ENCODE assay signal across 9 cellular contexts in the genomic region with DNA sequence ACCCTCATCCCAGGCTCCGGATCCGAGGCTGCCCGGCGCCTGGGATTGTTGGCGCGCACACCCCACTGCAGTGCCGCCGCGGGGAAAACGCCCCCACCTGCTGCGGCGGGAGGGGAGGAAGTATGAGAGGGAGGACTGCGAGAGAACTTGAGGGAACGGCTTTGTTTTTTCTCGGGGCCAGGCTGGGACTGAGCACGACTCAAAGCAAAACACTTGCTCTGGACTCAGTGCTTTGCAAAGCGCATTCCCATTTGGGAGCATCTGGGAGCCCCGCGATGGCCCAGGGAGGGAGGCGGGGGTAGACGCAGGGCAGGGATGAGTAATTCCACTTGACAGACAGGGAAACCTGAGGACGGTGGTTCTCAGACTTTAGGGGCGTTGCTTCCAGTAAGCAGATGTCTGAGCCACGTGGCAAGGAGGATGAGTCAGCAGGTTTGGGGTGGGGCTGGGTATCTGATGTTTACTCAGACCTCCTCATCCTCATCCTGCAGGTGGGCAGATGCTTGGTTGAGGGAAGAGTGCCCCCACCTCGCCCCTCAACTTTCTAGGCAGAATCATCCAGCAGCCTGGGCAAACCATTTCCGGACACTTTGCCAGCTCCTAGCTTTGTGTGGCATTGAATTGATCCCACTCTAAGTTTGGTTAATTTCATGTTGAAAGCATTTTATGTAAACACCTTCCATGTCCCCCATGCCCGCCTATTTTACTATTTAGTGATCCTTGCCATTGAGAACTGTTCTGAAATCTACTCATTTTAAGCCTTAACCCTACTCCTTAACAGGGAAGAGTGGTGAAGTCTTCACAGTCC. TPM values are rescaled to one million over a fixed set of nuclear protein-coding genes. Genes with fewer than 3 reads are reported as not detected.
DNase-seq lines count a peak whose midpoint lies in the region; ATAC-seq, FAIRE-seq and TF ChIP-seq lines count a peak whose summit lies in the region.
"Had no signal": no experiment of that assay in that cellular context is flagged by ENCODE, and none has a peak within 500 bp of the region (broad histone marks: within the 10 kb centered on the region; RNA-seq: fewer than 3 reads in every experiment).

No MANE protein-coding gene starts in this region.

- H4K20me1 ChIP-seq in HCT116 (ENCODE audit: insufficient read depth), result no peaks in the 10 kb centered on the region
- H4K20me1 ChIP-seq in astrocyte (ENCODE audit: insufficient read depth, low read length), result no peaks in the 10 kb centered on the region

- no peaks in the 10 kb centered on the region for H3K9me2 ChIP-seq in HCT116 (ENCODE audit: insufficient read depth)

- no peaks in the 10 kb centered on the region for H3K27me3 ChIP-seq in HCT116 (ENCODE audit: insufficient read depth, low read length)
- H3K27me3 ChIP-seq in astrocyte (ENCODE audit: insufficient read depth, low read length), result peaks cover 20% of the 10 kb centered on the region
- H3K27me3 ChIP-seq in iPS-18a (ENCODE audit: control insufficient read depth, insufficient read depth, low read length), result no peaks in the 10 kb centered on the region

- peak overlapping the region; percentile 62 for H3K27ac ChIP-seq in HCT116 (ENCODE audit: low read depth, low read length)
- peak overlapping the region; percentile 2 for H3K27ac ChIP-seq in astrocyte (ENCODE audit: low read depth, low read length)
- H3K27ac ChIP-seq in iPS-18a (ENCODE audit: low read length), result peak overlapping the region; percentile 94

- POLR2A ChIA-PET in HCT116 (lab: Charles Lee), result no interaction called here

- no peak for TF ChIP-seq POLR2A in HCT116 (IDR thresholded peaks at IDR 0.05; ENCODE audit: borderline replicate concordance, extremely low read depth, insufficient read depth, insufficient read length)

- peaks cover 2% of the 10 kb centered on the region for H3K36me3 Mint-ChIP-seq in astrocyte (ENCODE audit: low read depth, unreplicated experiment)

- H3K4me3 ChIP-seq in HCT116 (replicated peaks in 1 of 2; ENCODE audit: low read depth in 1 of 2, low read length in 2 of 2), result peak overlapping the region; percentile 38 to 61
- peak overlapping the region; percentile 8 for H3K4me3 ChIP-seq in astrocyte (ENCODE audit: insufficient read depth, low read depth, low read length)
- H3K4me3 ChIP-seq in iPS-18a (ENCODE audit: low read length), result peak overlapping the region; percentile 77

- H3K79me2 ChIP-seq in HCT116 (ENCODE audit: insufficient read depth, low read length), result no peaks in the 10 kb centered on the region
- no peaks in the 10 kb centered on the region for H3K79me2 ChIP-seq in astrocyte (ENCODE audit: insufficient read depth, low read length)

- no TSS peak for BruUV-seq in HCT116 (replicated peaks; lab: Mats Ljungman, UMichigan)

- no peaks in the 10 kb centered on the region for H3K9me3 Mint-ChIP-seq in astrocyte (ENCODE audit: unreplicated experiment)

- H3K9me3 ChIP-seq in HCT116 (ENCODE audit: control insufficient read depth in 1 of 2, insufficient read depth in 1 of 2, low read depth in 1 of 2, low read length in 2 of 2) (no peaks in the 10 kb centered on the region), astrocyte (ENCODE audit: insufficient read depth, low read depth, low read length) (no peaks in the 10 kb centered on the region), iPS-18a (ENCODE audit: control insufficient read depth, low read depth, low read length) (no peaks in the 10 kb centered on the region)

- H3K4me3 Mint-ChIP-seq in astrocyte (ENCODE audit: unreplicated experiment), result peak overlapping the region; percentile 84

- FAIRE-seq in astrocyte (lab: Jason Lieb, UNC), result peak; percentile 17
- FAIRE-seq: endometrium had no signal

- intact Hi-C loops in HCT116 (cut with micrococcal nuclease), result no loop called here

- H3K9ac ChIP-seq in HCT116 (ENCODE audit: low read length), result peak overlapping the region; percentile 46
- H3K9ac ChIP-seq in astrocyte (ENCODE audit: low read length), result peak overlapping the region; percentile 8
- H3K9ac ChIP-seq in iPS-18a (ENCODE audit: low read length), result peak overlapping the region; percentile 77

- DNase-seq in DMS153 treated with DMSO at 0.1 percent for 48 hours (lab: John Stamatoyannopoulos, UW; ENCODE audit: unreplicated experiment) (peak; percentile 77), HCT116 (ENCODE audit: low read depth, low spot score) (peak; percentile 88), NCI-H187 treated with DMSO at 0.1 percent for 48 hours (lab: John Stamatoyannopoulos, UW) (peak; percentile 38), T-helper 22 cell (ENCODE audit: low read depth) (peak; percentile 68), astrocyte (ENCODE audit: low read depth) (peak; percentile 95), superior temporal gyrus (ENCODE audit: extremely low spot score) (no peak)
- DNase-seq in stimulated activated CD4-positive, alpha-beta T cell treated with anti-CD3 and anti-CD28 coated beads, Interleukin-15, amount 100 ng/mL, for 1 hour (ENCODE audit: low read depth in 1 of 2, low spot score in 1 of 2), result peak; percentile 50 to 65

- peak overlapping the region; percentile 94 for H3K27ac Mint-ChIP-seq in astrocyte (ENCODE audit: unreplicated experiment)

- H2AFZ ChIP-seq in HCT116 (ENCODE audit: low read depth, low read length, poor library complexity, severe bottlenecking) (peak overlapping the region; percentile 97), astrocyte (ENCODE audit: low read depth, low read length) (peak overlapping the region; percentile 37)

- H3K4me2 ChIP-seq in HCT116 (ENCODE audit: low read length) (peak overlapping the region; percentile 96), astrocyte (ENCODE audit: low read length) (peak overlapping the region; percentile 82)

- peaks cover 23% of the 10 kb centered on the region for H3K4me1 Mint-ChIP-seq in astrocyte (ENCODE audit: low read depth, unreplicated experiment)

- no peaks in the 10 kb centered on the region for H3K36me3 ChIP-seq in HCT116 (ENCODE audit: control insufficient read depth in 1 of 2, insufficient read depth in 2 of 2, low read length in 2 of 2)
- no peaks in the 10 kb centered on the region for H3K36me3 ChIP-seq in astrocyte (ENCODE audit: insufficient read depth, low read length)
- peaks cover 15% of the 10 kb centered on the region for H3K36me3 ChIP-seq in iPS-18a (ENCODE audit: control insufficient read depth, low read depth, low read length)

- no peak for TF ChIP-seq RAD21 in HCT116 (IDR thresholded peaks at IDR 0.05; ENCODE audit: low read depth)

- H3K27me3 Mint-ChIP-seq in astrocyte (ENCODE audit: low read depth, unreplicated experiment), result peaks cover 5% of the 10 kb centered on the region

- ATAC-seq in HCT116, result peak; percentile 98

- H3K4me1 ChIP-seq in HCT116 (ENCODE audit: control insufficient read depth in 1 of 2, insufficient read depth in 2 of 2, low read length in 2 of 2), result peaks cover 12 to 21% of the 10 kb centered on the region in 2 experiments
- H3K4me1 ChIP-seq in astrocyte (ENCODE audit: insufficient read depth, low read length), result peaks cover 27% of the 10 kb centered on the region
- peaks cover 20% of the 10 kb centered on the region for H3K4me1 ChIP-seq in iPS-18a (ENCODE audit: control insufficient read depth, low read depth, low read length)

- TF ChIP-seq CTCF in HCT116 (IDR thresholded peaks at IDR 0.05 in 2 of 3, conservative IDR thresholded peaks at IDR 0.05 in 1 of 3; ENCODE audit: borderline replicate concordance in 1 of 3, insufficient read depth in 1 of 3, low read depth in 2 of 3, low read length in 2 of 3), result no peak
- TF ChIP-seq CTCF in astrocyte (IDR thresholded peaks at IDR 0.05; ENCODE audit: insufficient read depth, low read depth, low read length), result no peak

- RAD21 ChIA-PET in HCT116 (lab: Charles Lee; ENCODE audit: low non-redundant PET in 1 of 2, low total read pairs in 2 of 2, uncharacterized antibody in 2 of 2, unreplicated experiment in 2 of 2), result no interaction called here

- CTCF ChIA-PET in HCT116 (lab: Charles Lee), result interaction anchor here (1.0 to 1.3 kb wide), 2 partner anchors 10 to 14 kb away, joined by 3 read pairs; no protein-coding TSS in a partner anchor

TF ChIP-seq in HCT116, 20 proteins besides CTCF, POLR2A, EP300 and RAD21 (continues in another document):
- TF ChIP-seq POLR2AphosphoS5 (IDR thresholded peaks at IDR 0.05; ENCODE audit: low read depth, low read length) (0 out of 2 replicates have a peak, but pooled peaks have one; percentile 38), SIN3A (IDR thresholded peaks at IDR 0.05; ENCODE audit: low read depth) (no peak), FOSL1 (IDR thresholded peaks at IDR 0.05; ENCODE audit: low read depth) (peak; percentile 68; the same call in 1 of the 2 replicates), EZH2phosphoT487 (IDR thresholded peaks at IDR 0.05; ENCODE audit: borderline replicate concordance) (no peak), CBX3 (IDR thresholded peaks at IDR 0.05; ENCODE audit: low read depth) (no peak)
- TF ChIP-seq, protein P1, sequence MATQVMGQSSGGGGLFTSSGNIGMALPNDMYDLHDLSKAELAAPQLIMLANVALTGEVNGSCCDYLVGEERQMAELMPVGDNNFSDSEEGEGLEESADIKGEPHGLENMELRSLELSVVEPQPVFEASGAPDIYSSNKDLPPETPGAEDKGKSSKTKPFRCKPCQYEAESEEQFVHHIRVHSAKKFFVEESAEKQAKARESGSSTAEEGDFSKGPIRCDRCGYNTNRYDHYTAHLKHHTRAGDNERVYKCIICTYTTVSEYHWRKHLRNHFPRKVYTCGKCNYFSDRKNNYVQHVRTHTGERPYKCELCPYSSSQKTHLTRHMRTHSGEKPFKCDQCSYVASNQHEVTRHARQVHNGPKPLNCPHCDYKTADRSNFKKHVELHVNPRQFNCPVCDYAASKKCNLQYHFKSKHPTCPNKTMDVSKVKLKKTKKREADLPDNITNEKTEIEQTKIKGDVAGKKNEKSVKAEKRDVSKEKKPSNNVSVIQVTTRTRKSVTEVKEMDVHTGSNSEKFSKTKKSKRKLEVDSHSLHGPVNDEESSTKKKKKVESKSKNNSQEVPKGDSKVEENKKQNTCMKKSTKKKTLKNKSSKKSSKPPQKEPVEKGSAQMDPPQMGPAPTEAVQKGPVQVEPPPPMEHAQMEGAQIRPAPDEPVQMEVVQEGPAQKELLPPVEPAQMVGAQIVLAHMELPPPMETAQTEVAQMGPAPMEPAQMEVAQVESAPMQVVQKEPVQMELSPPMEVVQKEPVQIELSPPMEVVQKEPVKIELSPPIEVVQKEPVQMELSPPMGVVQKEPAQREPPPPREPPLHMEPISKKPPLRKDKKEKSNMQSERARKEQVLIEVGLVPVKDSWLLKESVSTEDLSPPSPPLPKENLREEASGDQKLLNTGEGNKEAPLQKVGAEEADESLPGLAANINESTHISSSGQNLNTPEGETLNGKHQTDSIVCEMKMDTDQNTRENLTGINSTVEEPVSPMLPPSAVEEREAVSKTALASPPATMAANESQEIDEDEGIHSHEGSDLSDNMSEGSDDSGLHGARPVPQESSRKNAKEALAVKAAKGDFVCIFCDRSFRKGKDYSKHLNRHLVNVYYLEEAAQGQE (IDR thresholded peaks at IDR 0.05; ENCODE audit: low read depth), result no peak

RNA-seq across cellular contexts. Expression of a gene that starts 1.5 kb away (rescaled TPM):
- total RNA-seq in HCT116 (2021; ENCODE audit: unreplicated experiment) (0.54 TPM), astrocyte (22.8 and 32.1 TPM in 2 replicates)
- polyA plus RNA-seq in HCT116 (2012), result 0.04 TPM in 2 replicates

RNA-seq across cellular contexts. Expression of a gene that starts 37.1 kb away (rescaled TPM):
- total RNA-seq in HCT116 (2021; ENCODE audit: unreplicated experiment), result not detected
- 0.10 TPM in 1 of 2 replicates, not detected in the other for polyA plus RNA-seq in HCT116 (2012)
- total RNA-seq in astrocyte, result 1.1 and 2.0 TPM in 2 replicates

RNA-seq across cellular contexts. Expression of a gene that starts 41.0 kb away (rescaled TPM):
- not detected for total RNA-seq in HCT116 (2021; ENCODE audit: unreplicated experiment)
- not detected in 2 replicates for polyA plus RNA-seq in HCT116 (2012)
- not detected in 2 replicates for total RNA-seq in astrocyte

Comparison
In these comparisons a context has a peak if more than half of its experiments do, and no peak if none do; other contexts are left out.
1. H3K27ac ChIP-seq: peak in every context shown above with its lines; median percentile 94 in iPS-18a; 62 in HCT116; 2 in astrocyte.
2. H3K4me3 ChIP-seq: peak in every context shown above with its lines; median percentile 77 in iPS-18a; 50 in HCT116; 8 in astrocyte.
3. H3K9ac ChIP-seq: peak in every context shown above with its lines; median percentile 77 in iPS-18a; 46 in HCT116; 8 in astrocyte.
4. RNA of a gene that starts 1.5 kb away (total RNA-seq): 22.8 to 32.1 TPM in astrocyte; 0.54 TPM in HCT116 (single experiment); every median in the first group is over 10 times any median in the second.